1 cellular context compared by ENCODE assay signal in genomic region chr5:138706655-138707480, GRCh38.
TF ChIP-seq lines count a peak whose summit lies in the region.

No MANE protein-coding gene starts in this region.

TF ChIP-seq in K562, 482 proteins besides CTCF, POLR2A, EP300 and RAD21 (continued from another document and continues in another):
- TF ChIP-seq MGA (IDR thresholded peaks at IDR 0.05) (no peak), ZNF282 (CRISPR knock-in tag; IDR thresholded peaks at IDR 0.05) (no peak), ZNF212 (CRISPR knock-in tag; IDR thresholded peaks at IDR 0.05) (no peak), TBP (optimal IDR thresholded peaks at IDR 0.05; ENCODE audit: low read depth, low read length) (no peak), CHCHD3 (CRISPR knock-in tag; IDR thresholded peaks at IDR 0.05) (no peak), ZNF512 (tag; IDR thresholded peaks at IDR 0.05) (no peak), TCF15 (CRISPR knock-in tag; IDR thresholded peaks at IDR 0.05) (no peak), CEBPB (tag; IDR thresholded peaks at IDR 0.05) (peak; percentile 67), ZNF431 (CRISPR knock-in tag; IDR thresholded peaks at IDR 0.05) (no peak), ATF1 (CRISPR knock-in tag; IDR thresholded peaks at IDR 0.05) (no peak), ATF1 (tag; IDR thresholded peaks at IDR 0.05) (no peak), CLOCK (CRISPR knock-in tag; IDR thresholded peaks at IDR 0.05; ENCODE audit: borderline replicate concordance) (no peak), ZMIZ1 (IDR thresholded peaks at IDR 0.05; ENCODE audit: low read depth in 2 of 2, low read length in 2 of 2) (no peak), ZNF75A (CRISPR knock-in tag; IDR thresholded peaks at IDR 0.05) (no peak), MAFK (IDR thresholded peaks at IDR 0.05; ENCODE audit: low read length) (0 out of 2 replicates have a peak, but pooled peaks have one; percentile 10), ZFP30 (CRISPR knock-in tag; IDR thresholded peaks at IDR 0.05; ENCODE audit: borderline replicate concordance) (no peak), CEBPG (CRISPR knock-in tag; IDR thresholded peaks at IDR 0.05) (no peak), CEBPG (tag; conservative IDR thresholded peaks at IDR 0.05 in 1 of 2, IDR thresholded peaks at IDR 0.05 in 1 of 2) (peak; percentile 35 to 56; a peak in 3 of 4 replicates), ZHX1 (conservative IDR thresholded peaks at IDR 0.05; ENCODE audit: low read length) (no peak), SOX6 (IDR thresholded peaks at IDR 0.05) (no peak), ZNF445 (CRISPR knock-in tag; IDR thresholded peaks at IDR 0.05; ENCODE audit: low read depth) (no peak), PRPF4 (IDR thresholded peaks at IDR 0.05; ENCODE audit: insufficient read depth, low read depth, low read length, poor library complexity, severe bottlenecking) (no peak), FOS (IDR thresholded peaks at IDR 0.05; ENCODE audit: extremely low read depth, insufficient read length) (no peak), C11orf30 (IDR thresholded peaks at IDR 0.05; ENCODE audit: low read depth) (peak; percentile 47; the same call in 1 of the 2 replicates), GTF2B (IDR thresholded peaks at IDR 0.05; ENCODE audit: extremely low read depth, insufficient read length) (no peak), TCFL5 (CRISPR knock-in tag; conservative IDR thresholded peaks at IDR 0.05) (no peak), ASH1L (IDR thresholded peaks at IDR 0.05; ENCODE audit: borderline replicate concordance, low read depth, partially characterized antibody) (no peak), CBX2 (IDR thresholded peaks at IDR 0.05; ENCODE audit: insufficient read depth, low read length, poor library complexity, severe bottlenecking) (no peak), EGR1 (conservative IDR thresholded peaks at IDR 0.05) (no peak), ZNF766 (CRISPR knock-in tag; conservative IDR thresholded peaks at IDR 0.05) (no peak), TOE1 (IDR thresholded peaks at IDR 0.05; ENCODE audit: borderline replicate concordance) (no peak), TOE1 (CRISPR knock-in tag; IDR thresholded peaks at IDR 0.05; ENCODE audit: borderline replicate concordance, low read depth) (no peak), SNAPC5 (CRISPR knock-in tag; IDR thresholded peaks at IDR 0.05) (no peak), RBM15 (IDR thresholded peaks at IDR 0.05; ENCODE audit: insufficient read depth, low read length) (no peak), SRF (CRISPR knock-in tag; IDR thresholded peaks at IDR 0.05) (0 out of 4 replicates have a peak, but pooled peaks of 1 of the 2 experiments have one; percentile 32), BCL6 (CRISPR knock-in tag; IDR thresholded peaks at IDR 0.05) (no peak), FOSL1 (tag; conservative IDR thresholded peaks at IDR 0.05) (peak; percentile 68), PURB (CRISPR knock-in tag; IDR thresholded peaks at IDR 0.05; ENCODE audit: low read depth) (no peak), ZNF324 (CRISPR knock-in tag; IDR thresholded peaks at IDR 0.05) (no peak)
